Comparison of ENCODE assay signal across 18 cellular contexts in the genomic region with DNA sequence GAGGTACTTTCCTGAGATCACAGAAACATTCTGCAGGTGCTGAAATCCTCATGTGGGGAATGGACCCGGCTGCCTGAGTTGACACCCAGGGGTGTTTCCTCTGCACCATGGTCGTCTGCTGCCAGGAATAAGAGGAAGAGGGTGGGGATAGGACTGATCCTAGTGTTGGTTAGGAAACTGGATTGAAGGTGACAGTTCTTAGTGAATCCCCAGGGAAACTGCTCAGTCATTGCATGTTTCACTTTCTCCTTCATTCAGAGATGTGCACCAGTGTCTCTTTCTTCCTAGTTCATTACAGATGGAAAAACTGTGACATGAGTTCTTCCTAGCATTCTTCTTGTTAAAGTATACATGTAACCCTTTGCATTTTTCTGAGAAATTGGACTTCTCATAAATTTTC.
DNase-seq lines count a peak whose midpoint lies in the region; ATAC-seq and TF ChIP-seq lines count a peak whose summit lies in the region.
"Had no signal": no experiment of that assay in that cellular context is flagged by ENCODE, and none has a peak within 500 bp of the region (broad histone marks: within the 10 kb centered on the region; RNA-seq: fewer than 3 reads in every experiment).

No MANE protein-coding gene starts in this region.

- H3K4me1 ChIP-seq in IMR-90 (ENCODE audit: control insufficient read depth, insufficient read depth, low read length) (peaks cover 2% of the 10 kb centered on the region), parathyroid adenoma (peaks cover 5% of the 10 kb centered on the region), lower lobe of right lung (no peaks in the 10 kb centered on the region)
- H3K4me1 ChIP-seq: A549, Caco-2 had no signal

- no peak overlapping the region for H3K4me3 Mint-ChIP-seq in activated CD4-positive, alpha-beta T cell treated with anti-CD3 and anti-CD28 coated beads, Interleukin-2, amount 10 ng/mL, durations not matched to agents 7 days and 5 days
- H3K4me3 Mint-ChIP-seq in chondrocyte (ENCODE audit: unreplicated experiment): no peak overlapping the region
- H3K4me3 Mint-ChIP-seq: CD4-positive, alpha-beta T cell; H9 had no signal

- H4K5ac ChIP-seq in IMR-90 (ENCODE audit: low read depth, low read length): no peak overlapping the region

- no peaks in the 10 kb centered on the region for H3K36me3 ChIP-seq in IMR-90 (ENCODE audit: control insufficient read depth, insufficient read depth, low read length)
- no peaks in the 10 kb centered on the region for H3K36me3 ChIP-seq in parathyroid adenoma (ENCODE audit: control insufficient read depth, insufficient read depth, low read length)
- H3K36me3 ChIP-seq in lower lobe of right lung: no peaks in the 10 kb centered on the region

- no peak overlapping the region for H3K23ac ChIP-seq in IMR-90 (ENCODE audit: low read depth, low read length)

- H3K27me3 ChIP-seq in IMR-90 (ENCODE audit: control insufficient read depth, insufficient read depth, low read length): no peaks in the 10 kb centered on the region
- no peaks in the 10 kb centered on the region for H3K27me3 ChIP-seq in parathyroid adenoma (ENCODE audit: control insufficient read depth, insufficient read depth, low read length)
- H3K27me3 ChIP-seq in lower lobe of right lung (ENCODE audit: low read depth): no peaks in the 10 kb centered on the region

- intact Hi-C loops in IMR-90 (cut with micrococcal nuclease) (no loop called here), left colon (cut with DNase I, micrococcal nuclease) (no loop called here), lower lobe of right lung (cut with DNase I) (no loop called here)

- H3K9ac ChIP-seq in IMR-90 (ENCODE audit: low read depth, low read length) (no peak overlapping the region), parathyroid adenoma (no peak overlapping the region)

- H3K18ac ChIP-seq in IMR-90 (ENCODE audit: low read depth, low read length): no peak overlapping the region

- no peak overlapping the region for H4K8ac ChIP-seq in IMR-90 (ENCODE audit: low read depth in 2 of 2, low read length in 2 of 2)

- H3K56ac ChIP-seq in IMR-90 (ENCODE audit: extremely low read depth, insufficient read depth, low read length): no peak overlapping the region

- in situ Hi-C loops in IMR-90 (cut with MboI; ENCODE audit: low sequenced_read_pairs): no loop called here

- POLR2A ChIA-PET in activated CD4-positive, alpha-beta T cell treated with anti-CD3 and anti-CD28 coated beads, Interleukin-2, amount 10 ng/mL, durations not matched to agents 7 days and 5 days (lab: Charles Lee): no interaction called here
- POLR2A ChIA-PET in IMR-90 (lab: Charles Lee; ENCODE audit: unreplicated experiment): no interaction called here

- H3K27ac ChIP-seq in IMR-90 (ENCODE audit: insufficient read depth, low read length) (no peak overlapping the region), parathyroid adenoma (peak overlapping the region; percentile 69), lower lobe of right lung (no peak overlapping the region)
- H3K27ac ChIP-seq: 22Rv1, A549, C4-2B, HL-60 had no signal

- no peak for DNase-seq in activated CD4-positive, alpha-beta T cell treated with anti-CD3 and anti-CD28 coated beads, Interleukin-2, amount 10 ng/mL, durations not matched to agents 7 days and 5 days
- no peak for DNase-seq in activated CD4-positive, alpha-beta T cell treated with anti-CD3 and anti-CD28 coated beads for 48 hours
- DNase-seq in IMR-90 (no peak), left colon (no peak), lower lobe of right lung (no peak), chondrocyte (ENCODE audit: low spot score) (no peak)
- DNase-seq: AML-193; Caco-2; CD4-positive, alpha-beta T cell; DMS79; GDM1; H9 had no signal

- no peak overlapping the region for H2AK5ac ChIP-seq in IMR-90 (ENCODE audit: low read depth, low read length)

- no peak overlapping the region for H2BK5ac ChIP-seq in IMR-90 (ENCODE audit: low read depth, low read length, poor library complexity, severe bottlenecking)

- no peak for TF ChIP-seq POLR2A in IMR-90 (IDR thresholded peaks at IDR 0.05; ENCODE audit: low read depth, low read length)

- no peak overlapping the region for H2BK120ac ChIP-seq in IMR-90 (ENCODE audit: low read depth, low read length)

- no peaks in the 10 kb centered on the region for H3K4me1 Mint-ChIP-seq in activated CD4-positive, alpha-beta T cell treated with anti-CD3 and anti-CD28 coated beads, Interleukin-2, amount 10 ng/mL, durations not matched to agents 7 days and 5 days
- H3K4me1 Mint-ChIP-seq in chondrocyte (ENCODE audit: low read depth): peaks cover 2% of the 10 kb centered on the region

- H3K36me3 Mint-ChIP-seq in activated CD4-positive, alpha-beta T cell treated with anti-CD3 and anti-CD28 coated beads, Interleukin-2, amount 10 ng/mL, durations not matched to agents 7 days and 5 days (ENCODE audit: low read depth): no peaks in the 10 kb centered on the region
- no peaks in the 10 kb centered on the region for H3K36me3 Mint-ChIP-seq in chondrocyte (ENCODE audit: low read depth)

- no peak for TF ChIP-seq RAD21 in IMR-90 (IDR thresholded peaks at IDR 0.05; ENCODE audit: low read length)

- no CpG with 5 or more reads among the region's 2 CpGs for WGBS in IMR-90 (ENCODE audit: extremely low coverage in 2 of 2, insufficient read length in 1 of 2), 2 experiments

- no peaks in the 10 kb centered on the region for H3K27me3 Mint-ChIP-seq in activated CD4-positive, alpha-beta T cell treated with anti-CD3 and anti-CD28 coated beads, Interleukin-2, amount 10 ng/mL, durations not matched to agents 7 days and 5 days
- H3K27me3 Mint-ChIP-seq in chondrocyte (ENCODE audit: low read depth): no peaks in the 10 kb centered on the region
- H3K27me3 Mint-ChIP-seq: CD4-positive, alpha-beta T cell had no signal

- H3K4me2 ChIP-seq in IMR-90 (ENCODE audit: low read depth, low read length): no peak overlapping the region
- peak overlapping the region; percentile 13 for H3K4me2 ChIP-seq in parathyroid adenoma (ENCODE audit: low read length)
- H3K4me2 ChIP-seq: A549 had no signal

- no peak overlapping the region for H2BK15ac ChIP-seq in IMR-90 (ENCODE audit: low read depth, low read length)

- 0 out of 4 replicates have a peak, but pooled peaks cover 0 to 3% of the 10 kb centered on the region in 2 experiments for H3K79me1 ChIP-seq in IMR-90 (ENCODE audit: low read depth in 1 of 2, low read length in 2 of 2)

- H2AFZ ChIP-seq in IMR-90 (replicated peaks; ENCODE audit: low read length, poor library complexity) (no peak overlapping the region), parathyroid adenoma (peak overlapping the region; percentile 84)

- no peak overlapping the region for H3K14ac ChIP-seq in IMR-90 (replicated peaks; ENCODE audit: low read depth, low read length)

- H3K9me3 ChIP-seq in IMR-90 (ENCODE audit: control insufficient read depth, insufficient read depth, low read length) (no peaks in the 10 kb centered on the region), parathyroid adenoma (ENCODE audit: control insufficient read depth, low read length) (no peaks in the 10 kb centered on the region), lower lobe of right lung (no peaks in the 10 kb centered on the region)
- H3K9me3 ChIP-seq: A549, Caco-2 had no signal

- H3K4ac ChIP-seq in IMR-90 (ENCODE audit: low read depth, low read length): no peak overlapping the region

- no peaks in the 10 kb centered on the region for H3K9me3 Mint-ChIP-seq in activated CD4-positive, alpha-beta T cell treated with anti-CD3 and anti-CD28 coated beads, Interleukin-2, amount 10 ng/mL, durations not matched to agents 7 days and 5 days
- H3K9me3 Mint-ChIP-seq in chondrocyte (ENCODE audit: low read depth): no peaks in the 10 kb centered on the region
- H3K9me3 Mint-ChIP-seq: CD4-positive, alpha-beta T cell; H9 had no signal

- H3K79me2 ChIP-seq in parathyroid adenoma: no peaks in the 10 kb centered on the region

- H2BK20ac ChIP-seq in IMR-90 (ENCODE audit: low read depth, low read length): no peak overlapping the region

- no TSS peak for BruUV-seq in IMR-90 (replicated peaks; lab: Mats Ljungman, UMichigan)

- CTCF ChIA-PET in activated CD4-positive, alpha-beta T cell treated with anti-CD3 and anti-CD28 coated beads, Interleukin-2, amount 10 ng/mL, durations not matched to agents 7 days and 5 days (lab: Charles Lee): no interaction called here
- CTCF ChIA-PET in IMR-90 (lab: Yijun Ruan, JAX): no interaction called here

- dilution Hi-C loops in IMR-90 (cut with HindIII; ENCODE audit: low sequenced_read_pairs, unreplicated experiment): no loop called here

- ATAC-seq in IMR-90 (ENCODE audit: low read depth): no peak
- peak; percentile 22 for ATAC-seq in left colon
- ATAC-seq in GM21381 (IDR thresholded peaks at IDR 0.05; ENCODE audit: unreplicated experiment): no peak
- ATAC-seq in lower lobe of right lung: no peak
- ATAC-seq: A549 had no signal

- H4K91ac ChIP-seq in IMR-90 (ENCODE audit: insufficient read depth, low read depth, low read length): no peak overlapping the region

- TF ChIP-seq CTCF in IMR-90 (conservative IDR thresholded peaks at IDR 0.05; ENCODE audit: low read depth, low read length): no peak
- no peak for TF ChIP-seq CTCF in parathyroid adenoma (IDR thresholded peaks at IDR 0.05)
- TF ChIP-seq CTCF in lower lobe of right lung (IDR thresholded peaks at IDR 0.05): no peak
- no peak for TF ChIP-seq CTCF in chondrocyte (IDR thresholded peaks at IDR 0.05)

- peak overlapping the region; percentile 11 for H3K27ac Mint-ChIP-seq in activated CD4-positive, alpha-beta T cell treated with anti-CD3 and anti-CD28 coated beads, Interleukin-2, amount 10 ng/mL, durations not matched to agents 7 days and 5 days
- H3K27ac Mint-ChIP-seq in chondrocyte (ENCODE audit: unreplicated experiment): no peak overlapping the region
- H3K27ac Mint-ChIP-seq: CD4-positive, alpha-beta T cell had no signal

- peaks cover 6% of the 10 kb centered on the region for H3K9me1 ChIP-seq in IMR-90 (ENCODE audit: insufficient read depth, low read length)

- no peak overlapping the region for H2AK9ac ChIP-seq in IMR-90 (replicated peaks; ENCODE audit: low read depth, low read length, poor library complexity)

- no peak overlapping the region for H3K4me3 ChIP-seq in IMR-90 (ENCODE audit: insufficient read depth, low read depth, low read length)
- H3K4me3 ChIP-seq in parathyroid adenoma (ENCODE audit: low read depth, low read length): no peak overlapping the region
- H3K4me3 ChIP-seq in lower lobe of right lung: no peak overlapping the region
- H3K4me3 ChIP-seq: A549 had no signal

- no peaks in the 10 kb centered on the region for H4K20me1 ChIP-seq in IMR-90 (ENCODE audit: insufficient read depth, low read length)

TF ChIP-seq in IMR-90, 13 proteins besides CTCF, POLR2A, EP300 and RAD21 (continues in another document):
- no peak for TF ChIP-seq CHD1 (IDR thresholded peaks at IDR 0.05; ENCODE audit: low read depth, low read length)
- 0 out of 2 replicates have a peak, but pooled peaks have one; percentile 4 for TF ChIP-seq NFE2L2 (IDR thresholded peaks at IDR 0.05; ENCODE audit: low read depth, low read length)
- no peak for TF ChIP-seq RFX5 (IDR thresholded peaks at IDR 0.05; ENCODE audit: low read depth, low read length)
- TF ChIP-seq CEBPB (IDR thresholded peaks at IDR 0.05; ENCODE audit: low read depth, low read length): no peak
- TF ChIP-seq MXI1 (IDR thresholded peaks at IDR 0.05; ENCODE audit: borderline replicate concordance, low read depth, low read length): no peak
- no peak for TF ChIP-seq SMC3 (IDR thresholded peaks at IDR 0.05; ENCODE audit: low read depth, low read length)
- no peak for TF ChIP-seq BHLHE40 (IDR thresholded peaks at IDR 0.05; ENCODE audit: low read depth, low read length)
